Comparison of ENCODE assay signal across 21 cellular contexts in genomic region chr9:16485575-16486321, GRCh38.
DNase-seq lines count a peak whose midpoint lies in the region; ATAC-seq and TF ChIP-seq lines count a peak whose summit lies in the region.
"Had no signal": no experiment of that assay in that cellular context is flagged by ENCODE, and none has a peak within 500 bp of the region (broad histone marks: within the 10 kb centered on the region; RNA-seq: fewer than 3 reads in every experiment).

No MANE protein-coding gene starts in this region.

- H3T11ph ChIP-seq in H9 (ENCODE audit: low read length) = no peak overlapping the region

- H2BK12ac ChIP-seq in H9 (ENCODE audit: insufficient read length, low read depth, low read length) = no peak overlapping the region

- no peak overlapping the region for H3K56ac ChIP-seq in H9 (ENCODE audit: insufficient read length, low read depth, low read length)

- H3K23ac ChIP-seq in H9 (ENCODE audit: insufficient read length, low read depth, low read length) = no peak overlapping the region

- H2BK5ac ChIP-seq in H9 (ENCODE audit: insufficient read length, low read length) = no peak overlapping the region

- H3K36me3 ChIP-seq in iPS DF 6.9 (ENCODE audit: control insufficient read depth, insufficient read depth, low read length) (no peaks in the 10 kb centered on the region; the same call in 1 of the 2 replicates), suprapubic skin (no peaks in the 10 kb centered on the region)

- H3K4me3 ChIP-seq in iPS DF 6.9 (ENCODE audit: low read length) = no peak overlapping the region
- H3K4me3 ChIP-seq in suprapubic skin = no peak overlapping the region
- H3K4me3 ChIP-seq: GM12878, MG63, SK-N-MC had no signal

- no peak overlapping the region for H2BK20ac ChIP-seq in H9 (ENCODE audit: low read depth, low read length, poor library complexity, severe bottlenecking)

- DNase-seq in H9 = peak; percentile 76
- DNase-seq in amniotic epithelial cell (ENCODE audit: low read depth) = peak; percentile 37
- peak; percentile 75 for DNase-seq in iPS DF 6.9 (ENCODE audit: low read depth, low spot score)
- DNase-seq in nephron progenitor cell = no peak
- no peak for DNase-seq in middle frontal gyrus (ENCODE audit: extremely low spot score, low spot score)
- DNase-seq in chondrocyte (ENCODE audit: low spot score) = no peak
- no peak for DNase-seq in activated CD4-positive, alpha-beta T cell treated with anti-CD3 and anti-CD28 coated beads for 36 hours
- no peak for DNase-seq in suprapubic skin (ENCODE audit: low spot score in 2 of 2)
- DNase-seq: Calu3; CD4-positive, alpha-beta memory T cell; GOT3; Kasumi-1; MG63; NCI-H1048; NCI-H1436 treated with DMSO at 0.1 percent for 48 hours; NCI-H2029 treated with DMSO at 0.1 percent for 48 hours; NCI-H446 treated with DMSO at 0.1 percent for 48 hours; SHP77 had no signal

- H3K9me3 ChIP-seq in H9 (ENCODE audit: control insufficient read depth, low read depth, low read length) = no peaks in the 10 kb centered on the region
- no peaks in the 10 kb centered on the region for H3K9me3 ChIP-seq in iPS DF 6.9 (ENCODE audit: control insufficient read depth, insufficient read depth, low read length)
- no peaks in the 10 kb centered on the region for H3K9me3 ChIP-seq in suprapubic skin
- H3K9me3 ChIP-seq: MG63 had no signal

- ATAC-seq in activated CD4-positive, alpha-beta T cell treated with anti-CD3 and anti-CD28 coated beads for 36 hours = no peak
- ATAC-seq: GM12878 had no signal

- H2AK5ac ChIP-seq in H9 (ENCODE audit: insufficient read length, low read length) = no peak overlapping the region

- intact Hi-C loops in activated CD4-positive, alpha-beta T cell treated with anti-CD3 and anti-CD28 coated beads for 36 hours (cut with DNase I, micrococcal nuclease) = loop anchor here in 1 of 2 experiments (10.0 kb wide), 1 partner anchor 61 kb away; no protein-coding TSS in a partner anchor

- H4K8ac ChIP-seq in H9 (replicated peaks; ENCODE audit: insufficient read length, low read depth, low read length) = no peak overlapping the region

- no peak overlapping the region for H4K5ac ChIP-seq in H9 (ENCODE audit: insufficient read length, low read depth, low read length)

- no peak overlapping the region for H2AFZ ChIP-seq in H9 (ENCODE audit: low read length)

- no peak for TF ChIP-seq POLR2A in suprapubic skin (IDR thresholded peaks at IDR 0.05)

- H3K4me3 Mint-ChIP-seq in H9 (peak overlapping the region in 1 of 2 experiments; percentile 59; a peak in 2 of 5 replicates), nephron progenitor cell (no peak overlapping the region), chondrocyte (ENCODE audit: unreplicated experiment) (no peak overlapping the region)
- H3K4me3 Mint-ChIP-seq in activated CD4-positive, alpha-beta T cell treated with anti-CD3 and anti-CD28 coated beads for 36 hours = no peak overlapping the region
- H3K4me3 Mint-ChIP-seq: CD4-positive, alpha-beta memory T cell; IgD-negative memory B cell had no signal

- POLR2A ChIA-PET in activated CD4-positive, alpha-beta T cell treated with anti-CD3 and anti-CD28 coated beads for 36 hours (lab: Charles Lee) = no interaction called here

- H3K14ac ChIP-seq in H9 (ENCODE audit: insufficient read depth, low read length) = no peak overlapping the region

- H3K27me3 Mint-ChIP-seq in H9 (ENCODE audit: low read depth) = peaks cover 9% of the 10 kb centered on the region
- H3K27me3 Mint-ChIP-seq in nephron progenitor cell (ENCODE audit: low read depth, poor library complexity) = peaks cover 3% of the 10 kb centered on the region
- H3K27me3 Mint-ChIP-seq in chondrocyte (ENCODE audit: low read depth) = no peaks in the 10 kb centered on the region
- no peaks in the 10 kb centered on the region for H3K27me3 Mint-ChIP-seq in activated CD4-positive, alpha-beta T cell treated with anti-CD3 and anti-CD28 coated beads for 36 hours
- H3K27me3 Mint-ChIP-seq: CD4-positive, alpha-beta memory T cell; IgD-negative memory B cell had no signal

- no peaks in the 10 kb centered on the region for H3K23me2 ChIP-seq in H9 (ENCODE audit: insufficient read length, low read depth, low read length, poor library complexity, severe bottlenecking)

- 0 out of 2 replicates have a peak overlapping the region, but pooled peaks have one; percentile 99 for H2BK15ac ChIP-seq in H9 (ENCODE audit: low read depth, low read length)

- CTCF ChIA-PET in activated CD4-positive, alpha-beta T cell treated with anti-CD3 and anti-CD28 coated beads for 36 hours (lab: Charles Lee) = no interaction called here

- no peak overlapping the region for H3K9ac ChIP-seq in H9 (ENCODE audit: extremely low read depth, insufficient read length, low read length)

- no peak overlapping the region for H3K18ac ChIP-seq in H9 (ENCODE audit: insufficient read length, low read depth, low read length)

- H3K36me3 Mint-ChIP-seq in H9 (ENCODE audit: insufficient read depth in 1 of 3, low read depth in 3 of 3) (peaks cover 5 to 8% (median 8%) of the 10 kb centered on the region in 3 experiments; a peak in 6 of 7 replicates), nephron progenitor cell (ENCODE audit: low read depth) (peaks cover 10% of the 10 kb centered on the region), chondrocyte (ENCODE audit: low read depth) (no peaks in the 10 kb centered on the region)
- H3K36me3 Mint-ChIP-seq in activated CD4-positive, alpha-beta T cell treated with anti-CD3 and anti-CD28 coated beads for 36 hours (ENCODE audit: low read depth) = no peaks in the 10 kb centered on the region
- H3K36me3 Mint-ChIP-seq: CD4-positive, alpha-beta memory T cell; IgD-negative memory B cell had no signal

- peaks cover 0 to 2% of the 10 kb centered on the region in 2 experiments; a peak in 1 of 5 replicates for H3K9me3 Mint-ChIP-seq in H9
- peaks cover 10% of the 10 kb centered on the region for H3K9me3 Mint-ChIP-seq in nephron progenitor cell
- H3K9me3 Mint-ChIP-seq in chondrocyte (ENCODE audit: low read depth) = no peaks in the 10 kb centered on the region
- peaks cover 2% of the 10 kb centered on the region for H3K9me3 Mint-ChIP-seq in activated CD4-positive, alpha-beta T cell treated with anti-CD3 and anti-CD28 coated beads for 36 hours (ENCODE audit: low read depth)

- no peaks in the 10 kb centered on the region for H3K79me1 ChIP-seq in H9 (ENCODE audit: insufficient read depth, low read depth, low read length, poor library complexity, severe bottlenecking)

- TF ChIP-seq EP300 in suprapubic skin (IDR thresholded peaks at IDR 0.05) = no peak

- no peak overlapping the region for H3K27ac ChIP-seq in H9 (ENCODE audit: insufficient read length, low read depth, low read length)
- no peak overlapping the region for H3K27ac ChIP-seq in iPS DF 6.9 (ENCODE audit: low read length)
- H3K27ac ChIP-seq in suprapubic skin = no peak overlapping the region
- H3K27ac ChIP-seq: SK-N-MC had no signal

- peaks cover 7% of the 10 kb centered on the region; the same call in 1 of the 2 replicates for H3K4me1 ChIP-seq in H9 (ENCODE audit: insufficient read depth, low read length)
- H3K4me1 ChIP-seq in iPS DF 6.9 (ENCODE audit: control insufficient read depth, insufficient read depth, low read length) = peaks cover 1% of the 10 kb centered on the region
- H3K4me1 ChIP-seq in suprapubic skin = no peaks in the 10 kb centered on the region

- no peak overlapping the region for H2BK120ac ChIP-seq in H9 (ENCODE audit: low read depth, low read length, poor library complexity, severe bottlenecking)

- no peaks in the 10 kb centered on the region for H4K20me1 ChIP-seq in H9 (ENCODE audit: control insufficient read depth, insufficient read depth, insufficient read length)

- TF ChIP-seq CTCF in H9 (conservative IDR thresholded peaks at IDR 0.05) (no peak), nephron progenitor cell (IDR thresholded peaks at IDR 0.05) (no peak), chondrocyte (IDR thresholded peaks at IDR 0.05) (no peak), suprapubic skin (IDR thresholded peaks at IDR 0.05) (no peak)

- H3K27ac Mint-ChIP-seq in H9 (peak overlapping the region; percentile 45 to 96 (median 96); a peak in 6 of 7 replicates), nephron progenitor cell (peak overlapping the region; percentile 94), chondrocyte (ENCODE audit: unreplicated experiment) (no peak overlapping the region)
- H3K27ac Mint-ChIP-seq in activated CD4-positive, alpha-beta T cell treated with anti-CD3 and anti-CD28 coated beads for 36 hours = no peak overlapping the region
- H3K27ac Mint-ChIP-seq: CD4-positive, alpha-beta memory T cell had no signal

- no peak overlapping the region for H3K4ac ChIP-seq in H9 (ENCODE audit: low read depth, low read length)

- H3K4me1 Mint-ChIP-seq in H9 = peaks cover 55 to 64% of the 10 kb centered on the region in 2 experiments
- peaks cover 46% of the 10 kb centered on the region for H3K4me1 Mint-ChIP-seq in nephron progenitor cell
- H3K4me1 Mint-ChIP-seq in chondrocyte (ENCODE audit: low read depth) = peaks cover 12% of the 10 kb centered on the region
- no peaks in the 10 kb centered on the region for H3K4me1 Mint-ChIP-seq in activated CD4-positive, alpha-beta T cell treated with anti-CD3 and anti-CD28 coated beads for 36 hours
- H3K4me1 Mint-ChIP-seq: CD4-positive, alpha-beta memory T cell; IgD-negative memory B cell had no signal

- no CpG with 5 or more reads among the region's 6 CpGs for WGBS in H9 (ENCODE audit: extremely low coverage, insufficient read length, low lambda C conversion rate)
- WGBS in iPS DF 6.9 (ENCODE audit: insufficient coverage, insufficient read length) = no CpG with 5 or more reads among the region's 6 CpGs
- WGBS in suprapubic skin = 85% methylated on average over 6 of the region's 6 CpGs

- H3K27me3 ChIP-seq in H9 (ENCODE audit: insufficient read depth, low read length) (no peaks in the 10 kb centered on the region; the same call in 1 of the 2 replicates), iPS DF 6.9 (ENCODE audit: control insufficient read depth, insufficient read depth, low read length) (peaks cover 2% of the 10 kb centered on the region; the same call in 1 of the 2 replicates), suprapubic skin (no peaks in the 10 kb centered on the region)
- H3K27me3 ChIP-seq: MG63 had no signal

- no peak overlapping the region for H3K4me2 ChIP-seq in H9 (ENCODE audit: insufficient read depth, insufficient read length, low read length)

- no peaks in the 10 kb centered on the region for H3K79me2 ChIP-seq in H9 (ENCODE audit: insufficient read depth, low read length)

- H4K91ac ChIP-seq in H9 (ENCODE audit: insufficient read length, low read depth, low read length) = no peak overlapping the region

Comparison
In these comparisons a context has a peak if more than half of its experiments do, and no peak if none do; other contexts are left out.
1. DNase-seq: peak in H9 (single experiment), amniotic epithelial cell (single experiment) and iPS DF 6.9 (single experiment); none in nephron progenitor cell (single experiment), middle frontal gyrus (single experiment), chondrocyte (single experiment), activated CD4-positive, alpha-beta T cell treated with anti-CD3 and anti-CD28 coated beads for 36 hours (single experiment) and suprapubic skin (0 of 2).
2. H3K27ac Mint-ChIP-seq: peak in H9 (3 of 3) and nephron progenitor cell (single experiment); none in chondrocyte (single experiment) and activated CD4-positive, alpha-beta T cell treated with anti-CD3 and anti-CD28 coated beads for 36 hours (single experiment).